8 cellular contexts compared by ENCODE assay signal in the genomic region with DNA sequence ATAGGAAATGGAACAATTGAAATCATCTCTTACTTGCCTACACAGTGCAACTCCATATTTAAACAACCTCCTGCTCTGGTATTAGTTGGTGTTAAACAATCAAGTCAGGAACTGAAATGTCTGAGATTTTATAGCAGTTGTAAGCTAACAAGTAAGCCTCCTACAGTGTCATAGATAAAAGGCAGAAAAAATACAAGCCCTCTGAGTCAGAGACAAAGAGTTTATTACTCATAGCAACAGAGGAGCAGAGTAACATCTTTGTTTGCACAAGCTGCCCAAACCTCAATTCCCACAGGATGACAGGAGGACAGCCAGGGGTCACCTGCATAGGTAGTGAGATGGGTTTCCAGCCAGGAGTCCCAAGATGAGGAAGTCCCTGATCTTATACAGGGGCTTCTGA.
DNase-seq lines count a peak whose midpoint lies in the region; ATAC-seq and TF ChIP-seq lines count a peak whose summit lies in the region.

No MANE protein-coding gene starts in this region.

- H3K36me3 ChIP-seq in esophagus muscularis mucosa, result no peaks in the 10 kb centered on the region
- peaks cover 5 to 6% of the 10 kb centered on the region in 2 donors for H3K36me3 ChIP-seq in psoas muscle (ENCODE audit: insufficient read depth in 1 of 2, low read depth in 1 of 2)

- ATAC-seq in psoas muscle (peak; percentile 44 to 73 (median 66)), GM18909 (IDR thresholded peaks at IDR 0.05; ENCODE audit: poor library complexity, unreplicated experiment) (no peak)
- ATAC-seq in activated CD4-positive, CD25-positive, alpha-beta regulatory T cell treated with anti-CD3 and anti-CD28 coated beads, Interleukin-2, amount 50 U/mL, for 24 hours, result no peak

- intact Hi-C loops in esophagus muscularis mucosa (cut with DNase I), result no loop called here
- intact Hi-C loops in psoas muscle (cut with DNase I), result no loop called here

- DNase-seq in ELR (ENCODE audit: low read depth), result peak; percentile 85
- peak; percentile 54 for DNase-seq in NCI-H460 (ENCODE audit: extremely low read depth, low read depth)
- no peak for DNase-seq in esophagus muscularis mucosa (ENCODE audit: extremely low spot score)
- DNase-seq in psoas muscle, result no peak
- DNase-seq in GM10266 (ENCODE audit: extremely low spot score), result no peak
- DNase-seq in stimulated activated CD4-positive, alpha-beta T cell treated with anti-CD3 and anti-CD28 coated beads, Interleukin-2, amount 100 ng/mL, for 24 hours, result no peak

- H3K4me1 ChIP-seq in esophagus muscularis mucosa, result peaks cover 0 to 40% (median 28%) of the 10 kb centered on the region in 4 donors
- H3K4me1 ChIP-seq in psoas muscle, result no peaks in the 10 kb centered on the region

- H3K9me3 ChIP-seq in esophagus muscularis mucosa (no peaks in the 10 kb centered on the region), psoas muscle (no peaks in the 10 kb centered on the region)

- H3K4me3 ChIP-seq in esophagus muscularis mucosa, result no peak overlapping the region
- H3K4me3 ChIP-seq in psoas muscle, result no peak overlapping the region

- H3K27ac ChIP-seq in esophagus muscularis mucosa (replicated peaks in 1 of 4) (peak overlapping the region in 3 of 4 donors; percentile 41 to 48 (median 46)), psoas muscle (no peak overlapping the region)

- H3K27me3 ChIP-seq in esophagus muscularis mucosa, result no peaks in the 10 kb centered on the region
- no peaks in the 10 kb centered on the region for H3K27me3 ChIP-seq in psoas muscle (ENCODE audit: insufficient read depth in 3 of 3, low read length in 2 of 3)

- TF ChIP-seq EP300 in esophagus muscularis mucosa (IDR thresholded peaks at IDR 0.05), result no peak

- TF ChIP-seq POLR2A in esophagus muscularis mucosa (IDR thresholded peaks at IDR 0.05; ENCODE audit: low read depth), result no peak

- TF ChIP-seq CTCF in esophagus muscularis mucosa (IDR thresholded peaks at IDR 0.05) (no peak), psoas muscle (IDR thresholded peaks at IDR 0.05) (no peak), GM10266 (IDR thresholded peaks at IDR 0.05; ENCODE audit: control insufficient read depth, insufficient read depth, low read depth, missing control alignments) (no peak)

Comparison
In these comparisons a context has a peak if more than half of its experiments do, and no peak if none do; other contexts are left out.
1. DNase-seq: peak in ELR (single experiment) and NCI-H460 (single experiment); none in esophagus muscularis mucosa (single experiment), psoas muscle (0 of 2), GM10266 (single experiment) and stimulated activated CD4-positive, alpha-beta T cell treated with anti-CD3 and anti-CD28 coated beads, Interleukin-2, amount 100 ng/mL, for 24 hours (0 of 2).
2. ATAC-seq: peak in psoas muscle (4 of 4); none in activated CD4-positive, CD25-positive, alpha-beta regulatory T cell treated with anti-CD3 and anti-CD28 coated beads, Interleukin-2, amount 50 U/mL, for 24 hours (0 of 2) and GM18909 (single experiment).